ENCODE assay signal across 31 cellular contexts in the genomic region with DNA sequence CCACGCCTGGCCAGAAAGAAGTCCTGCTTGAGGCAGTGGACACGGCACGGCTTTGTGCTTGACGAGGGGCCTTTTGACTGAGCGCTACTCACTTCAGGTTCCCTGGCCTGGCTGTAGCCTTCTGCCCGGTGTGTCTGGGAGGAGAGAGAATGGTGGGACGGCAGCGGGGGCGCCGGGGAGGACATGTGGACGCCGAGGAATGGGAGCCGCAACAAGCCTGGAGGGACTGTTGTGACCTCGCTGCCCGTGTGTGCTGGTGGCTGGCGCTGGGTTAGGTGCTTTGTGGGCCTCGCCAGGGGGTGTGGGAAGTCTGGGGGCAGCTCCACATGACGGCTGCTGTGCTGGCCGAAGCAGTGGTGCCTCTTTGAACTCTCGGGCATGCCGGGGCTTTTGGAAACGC. TPM values are rescaled to one million over a fixed set of nuclear protein-coding genes. Genes with fewer than 3 reads are reported as not detected.
DNase-seq lines count a peak whose midpoint lies in the region; ATAC-seq and TF ChIP-seq lines count a peak whose summit lies in the region.
"Had no signal": no experiment of that assay in that cellular context is flagged by ENCODE, and none has a peak within 500 bp of the region (broad histone marks: within the 10 kb centered on the region; RNA-seq: fewer than 3 reads in every experiment).

No MANE protein-coding gene starts in this region.

- no peaks in the 10 kb centered on the region for H3K27me3 Mint-ChIP-seq in activated CD4-positive, alpha-beta T cell treated with anti-CD3 and anti-CD28 coated beads for 36 hours
- H3K27me3 Mint-ChIP-seq in CD14-positive monocyte (ENCODE audit: low read depth in 3 of 3), result no peaks in the 10 kb centered on the region
- no peaks in the 10 kb centered on the region for H3K27me3 Mint-ChIP-seq in activated naive CD8-positive, alpha-beta T cell treated with anti-CD3 and anti-CD28 coated beads, Interleukin-2, amount 10 ng/mL, durations not matched to agents 7 days and 5 days
- no peaks in the 10 kb centered on the region for H3K27me3 Mint-ChIP-seq in progenitor cell of endocrine pancreas
- H3K27me3 Mint-ChIP-seq: CD4-positive, alpha-beta T cell; effector memory CD8-positive, alpha-beta T cell; naive thymus-derived CD4-positive, alpha-beta T cell had no signal

- TF ChIP-seq CTCF in CD14-positive monocyte (IDR thresholded peaks at IDR 0.05) (no peak), progenitor cell of endocrine pancreas (IDR thresholded peaks at IDR 0.05; ENCODE audit: unreplicated experiment) (no peak)

- H3K4me1 Mint-ChIP-seq in activated CD4-positive, alpha-beta T cell treated with anti-CD3 and anti-CD28 coated beads for 36 hours, result peaks cover 65% of the 10 kb centered on the region
- H3K4me1 Mint-ChIP-seq in CD14-positive monocyte (peaks cover 10% of the 10 kb centered on the region), progenitor cell of endocrine pancreas (ENCODE audit: low read depth) (peaks cover 16% of the 10 kb centered on the region)
- H3K4me1 Mint-ChIP-seq in activated naive CD8-positive, alpha-beta T cell treated with anti-CD3 and anti-CD28 coated beads, Interleukin-2, amount 10 ng/mL, durations not matched to agents 7 days and 5 days, result peaks cover 30% of the 10 kb centered on the region

- POLR2A ChIA-PET in activated CD4-positive, alpha-beta T cell treated with anti-CD3 and anti-CD28 coated beads for 36 hours (lab: Charles Lee), result no interaction called here
- POLR2A ChIA-PET in activated naive CD8-positive, alpha-beta T cell treated with anti-CD3 and anti-CD28 coated beads, Interleukin-2, amount 10 ng/mL, durations not matched to agents 7 days and 5 days (lab: Charles Lee), result no interaction called here

- no peak for ATAC-seq in activated CD4-positive, alpha-beta T cell treated with anti-CD3 and anti-CD28 coated beads for 36 hours
- ATAC-seq in activated naive CD8-positive, alpha-beta T cell treated with anti-CD3 and anti-CD28 coated beads, Interleukin-2, amount 10 ng/mL, durations not matched to agents 7 days and 5 days (ENCODE audit: low read depth), result no peak
- no peak for ATAC-seq in HG02973 (IDR thresholded peaks at IDR 0.05; ENCODE audit: unreplicated experiment)
- ATAC-seq: activated CD4-positive, CD25-positive, alpha-beta regulatory T cell treated with anti-CD3 and anti-CD28 coated beads, Interleukin-2, amount 50 U/mL, for 24 hours; effector memory CD8-positive, alpha-beta T cell; naive thymus-derived CD4-positive, alpha-beta T cell had no signal

- no peaks in the 10 kb centered on the region for H3K9me3 Mint-ChIP-seq in activated CD4-positive, alpha-beta T cell treated with anti-CD3 and anti-CD28 coated beads for 36 hours (ENCODE audit: low read depth)
- H3K9me3 Mint-ChIP-seq in CD14-positive monocyte (peaks cover 0 to 8% (median 0%) of the 10 kb centered on the region in 7 donors), progenitor cell of endocrine pancreas (ENCODE audit: low read depth) (no peaks in the 10 kb centered on the region)
- H3K9me3 Mint-ChIP-seq in activated naive CD8-positive, alpha-beta T cell treated with anti-CD3 and anti-CD28 coated beads, Interleukin-2, amount 10 ng/mL, durations not matched to agents 7 days and 5 days, result no peaks in the 10 kb centered on the region
- H3K9me3 Mint-ChIP-seq: CD4-positive, alpha-beta T cell; effector memory CD8-positive, alpha-beta T cell; naive thymus-derived CD4-positive, alpha-beta T cell had no signal

- no peak for DNase-seq in activated CD4-positive, alpha-beta T cell treated with anti-CD3 and anti-CD28 coated beads for 36 hours
- DNase-seq in activated CD4-positive, alpha-beta T cell treated with anti-CD3 and anti-CD28 coated beads for 4 hours, result no peak
- no peak for DNase-seq in CD14-positive monocyte (ENCODE audit: low spot score)
- no peak for DNase-seq in activated naive CD8-positive, alpha-beta T cell treated with anti-CD3 and anti-CD28 coated beads, Interleukin-2, amount 10 ng/mL, durations not matched to agents 7 days and 5 days
- DNase-seq in progenitor cell of endocrine pancreas (ENCODE audit: low spot score, unreplicated experiment), result no peak
- DNase-seq in dedifferentiated amniotic fluid mesenchymal stem cell (ENCODE audit: extremely low spot score), result no peak
- no peak for DNase-seq in NCI-H2029 treated with DMSO at 0.1 percent for 48 hours (lab: John Stamatoyannopoulos, UW)
- DNase-seq: amygdala; CD4-positive, alpha-beta T cell; colonic mucosa; effector memory CD8-positive, alpha-beta T cell; EL; GM23248; Karpas-422; kidney; midbrain; naive thymus-derived CD4-positive, alpha-beta T cell; NCI-H1417 treated with DMSO at 0.1 percent for 48 hours; NCI-H446; occipital lobe; stimulated activated CD4-positive, alpha-beta T cell treated with anti-CD3 and anti-CD28 coated beads, Interleukin-2, amount 100 ng/mL, for 24 hours; T-helper 1 cell; uterus had no signal

- H3K4me3 Mint-ChIP-seq in activated CD4-positive, alpha-beta T cell treated with anti-CD3 and anti-CD28 coated beads for 36 hours, result peak overlapping the region; percentile 54
- H3K4me3 Mint-ChIP-seq in CD14-positive monocyte (peak overlapping the region in 1 of 2 donors; percentile 32), progenitor cell of endocrine pancreas (ENCODE audit: low read depth) (no peak overlapping the region)
- H3K4me3 Mint-ChIP-seq in activated naive CD8-positive, alpha-beta T cell treated with anti-CD3 and anti-CD28 coated beads, Interleukin-2, amount 10 ng/mL, durations not matched to agents 7 days and 5 days, result no peak overlapping the region
- H3K4me3 Mint-ChIP-seq: CD4-positive, alpha-beta T cell; effector memory CD8-positive, alpha-beta T cell; naive thymus-derived CD4-positive, alpha-beta T cell had no signal

- peaks cover 58% of the 10 kb centered on the region for H3K36me3 Mint-ChIP-seq in activated CD4-positive, alpha-beta T cell treated with anti-CD3 and anti-CD28 coated beads for 36 hours (ENCODE audit: low read depth)
- H3K36me3 Mint-ChIP-seq in CD14-positive monocyte, result peaks cover 71 to 81% of the 10 kb centered on the region in 2 donors
- H3K36me3 Mint-ChIP-seq in activated naive CD8-positive, alpha-beta T cell treated with anti-CD3 and anti-CD28 coated beads, Interleukin-2, amount 10 ng/mL, durations not matched to agents 7 days and 5 days, result peaks cover 40% of the 10 kb centered on the region
- peaks cover 28% of the 10 kb centered on the region for H3K36me3 Mint-ChIP-seq in progenitor cell of endocrine pancreas (ENCODE audit: insufficient read depth)

- intact Hi-C loops in activated CD4-positive, alpha-beta T cell treated with anti-CD3 and anti-CD28 coated beads for 36 hours (cut with DNase I, micrococcal nuclease), result loop anchor here (5.0 kb wide), 2 partner anchors 33 to 88 kb away; a partner anchor contains a TSS
- intact Hi-C loops in CD14-positive monocyte (cut with micrococcal nuclease), result loop anchor here in 1 of 2 donors (5.0 kb wide), 1 partner anchor 33 kb away; a partner anchor contains a TSS

- CTCF ChIA-PET in activated CD4-positive, alpha-beta T cell treated with anti-CD3 and anti-CD28 coated beads for 36 hours (lab: Charles Lee), result interaction anchor here (1.1 to 2.2 kb wide), 3 partner anchors 22 to 28 kb away, joined by 3 to 8 read pairs (median 5); no protein-coding TSS in a partner anchor

- H3K27ac Mint-ChIP-seq in activated CD4-positive, alpha-beta T cell treated with anti-CD3 and anti-CD28 coated beads for 36 hours, result peak overlapping the region; percentile 91
- H3K27ac Mint-ChIP-seq in CD14-positive monocyte (peak overlapping the region in 5 of 7 donors; percentile 25 to 89 (median 69)), progenitor cell of endocrine pancreas (peak overlapping the region; percentile 46)
- H3K27ac Mint-ChIP-seq in activated naive CD8-positive, alpha-beta T cell treated with anti-CD3 and anti-CD28 coated beads, Interleukin-2, amount 10 ng/mL, durations not matched to agents 7 days and 5 days, result peak overlapping the region; percentile 15
- H3K27ac Mint-ChIP-seq: CD4-positive, alpha-beta T cell had no signal

RNA-seq across cellular contexts. Expression of a gene that starts 33.6 kb away (rescaled TPM):
- total RNA-seq in activated CD4-positive, alpha-beta T cell treated with anti-CD3 and anti-CD28 coated beads for 36 hours, result 10 to 100 TPM; 35.2 to 36.1 TPM
- polyA plus RNA-seq in CD14-positive monocyte, result 10 to 100 TPM; 10.1 to 11.7 TPM
- total RNA-seq in activated naive CD8-positive, alpha-beta T cell treated with anti-CD3 and anti-CD28 coated beads, Interleukin-2, amount 10 ng/mL, durations not matched to agents 7 days and 5 days, result 10 to 100 TPM; 50.2 to 55.1 TPM
- total RNA-seq in progenitor cell of endocrine pancreas, result 41.5 and 53.9 TPM in 2 replicates

RNA-seq across cellular contexts. Expression of a gene that starts 48.5 kb away (rescaled TPM):
- not detected for total RNA-seq in activated CD4-positive, alpha-beta T cell treated with anti-CD3 and anti-CD28 coated beads for 36 hours
- polyA plus RNA-seq in CD14-positive monocyte, result not detected
- not detected for total RNA-seq in activated naive CD8-positive, alpha-beta T cell treated with anti-CD3 and anti-CD28 coated beads, Interleukin-2, amount 10 ng/mL, durations not matched to agents 7 days and 5 days
- 0.36 TPM in 1 of 2 replicates, not detected in the other for total RNA-seq in progenitor cell of endocrine pancreas
- total RNA-seq: activated CD8-positive, alpha-beta memory T cell treated with anti-CD3 and anti-CD28 coated beads for 36 hours; CD4-positive, alpha-beta T cell; colonic mucosa; fibroblast of villous mesenchyme; GM23248; kidney; lower leg skin; naive thymus-derived CD4-positive, alpha-beta T cell; occipital lobe; SK-MEL-5; testis; uterus had no signal
- polyA plus RNA-seq: esophagus; GM23248; naive thymus-derived CD4-positive, alpha-beta T cell had no signal

Comparison
In these comparisons a context has a peak if more than half of its experiments do, and no peak if none do; other contexts are left out.
1. H3K27ac Mint-ChIP-seq: peak in every context shown above with its lines; median percentile 91 in activated CD4-positive, alpha-beta T cell treated with anti-CD3 and anti-CD28 coated beads for 36 hours; 69 in CD14-positive monocyte; 46 in progenitor cell of endocrine pancreas; 15 in activated naive CD8-positive, alpha-beta T cell treated with anti-CD3 and anti-CD28 coated beads, Interleukin-2, amount 10 ng/mL, durations not matched to agents 7 days and 5 days.